In the genomic region with DNA sequence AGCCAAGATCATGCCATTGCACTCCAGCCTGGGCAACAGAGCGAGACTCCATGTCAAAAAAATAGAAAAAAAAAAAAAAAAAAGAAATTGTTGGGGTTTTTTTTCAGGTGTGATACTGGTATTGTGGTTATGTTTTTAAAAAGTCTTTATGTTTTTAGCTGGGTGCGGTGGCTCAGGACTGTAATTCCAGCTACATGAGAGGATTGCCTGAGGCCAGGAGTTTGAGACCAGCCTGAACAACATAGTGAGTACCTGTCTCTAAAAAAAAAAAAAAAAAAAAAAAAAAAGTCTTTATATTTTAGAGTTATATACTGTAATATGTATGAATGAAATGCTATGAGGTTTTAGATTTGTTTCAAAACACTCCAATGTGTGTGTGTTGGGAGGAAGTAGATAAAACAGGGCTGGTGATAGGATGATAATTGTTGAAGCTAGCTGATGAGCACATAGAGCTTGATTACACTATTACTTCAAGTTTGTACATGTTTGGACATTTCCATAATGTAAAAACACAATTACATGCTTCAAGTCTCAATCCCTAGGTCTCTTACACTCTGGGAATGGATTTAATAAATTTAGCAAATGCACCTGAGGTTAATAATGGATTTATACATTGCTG, we compare ENCODE assay signal across 10 cellular contexts. TPM values are rescaled to one million over a fixed set of nuclear protein-coding genes. Genes with fewer than 3 reads are reported as not detected.
DNase-seq lines count a peak whose midpoint lies in the region; ATAC-seq and TF ChIP-seq lines count a peak whose summit lies in the region.
"Had no signal": no experiment of that assay in that cellular context is flagged by ENCODE, and none has a peak within 500 bp of the region (broad histone marks: within the 10 kb centered on the region; RNA-seq: fewer than 3 reads in every experiment).

No MANE protein-coding gene starts in this region.

- no peaks in the 10 kb centered on the region for H3K79me2 ChIP-seq in HCT116 (ENCODE audit: insufficient read depth, low read length)

- no peaks in the 10 kb centered on the region for H3K9me3 ChIP-seq in CD4-positive, alpha-beta T cell (ENCODE audit: control insufficient read depth, low read length)
- H3K9me3 ChIP-seq in HCT116 (ENCODE audit: control insufficient read depth in 1 of 2, insufficient read depth in 1 of 2, low read depth in 1 of 2, low read length in 2 of 2), result no peaks in the 10 kb centered on the region
- H3K9me3 ChIP-seq in mucosa of descending colon, result no peaks in the 10 kb centered on the region
- H3K9me3 ChIP-seq: adrenal gland, colonic mucosa had no signal

- H3K4me3 Mint-ChIP-seq in CD4-positive, alpha-beta T cell, result peak overlapping the region; percentile 13
- H3K4me3 Mint-ChIP-seq in activated CD8-positive, alpha-beta T cell treated with anti-CD3 and anti-CD28 coated beads for 36 hours, result no peak overlapping the region

- TF ChIP-seq CTCF in CD4-positive, alpha-beta T cell (IDR thresholded peaks at IDR 0.05), result no peak
- TF ChIP-seq CTCF in HCT116 (IDR thresholded peaks at IDR 0.05 in 2 of 3, conservative IDR thresholded peaks at IDR 0.05 in 1 of 3; ENCODE audit: borderline replicate concordance in 1 of 3, insufficient read depth in 1 of 3, low read depth in 2 of 3, low read length in 2 of 3) (no peak), mucosa of descending colon (IDR thresholded peaks at IDR 0.05) (no peak)
- TF ChIP-seq CTCF in activated CD8-positive, alpha-beta T cell treated with anti-CD3 and anti-CD28 coated beads for 36 hours (IDR thresholded peaks at IDR 0.05), result no peak

- H3K9ac ChIP-seq in HCT116 (ENCODE audit: low read length), result no peak overlapping the region

- no peaks in the 10 kb centered on the region for H3K9me2 ChIP-seq in HCT116 (ENCODE audit: insufficient read depth)

- no peak for ATAC-seq in CD4-positive, alpha-beta T cell (ENCODE audit: poor library complexity)
- no peak for ATAC-seq in HCT116
- no peak for ATAC-seq in activated CD8-positive, alpha-beta T cell treated with anti-CD3 and anti-CD28 coated beads for 36 hours
- ATAC-seq in esophagus mucosa, result peak; percentile 5
- no peak for ATAC-seq in GM19463 (IDR thresholded peaks at IDR 0.05; ENCODE audit: unreplicated experiment)
- ATAC-seq in mucosa of descending colon, result no peak

- in situ Hi-C loops in KBM-7 (cut with MboI; ENCODE audit: low pct_unique_long_range_greater_than_20kb, low sequenced_read_pairs), result no loop called here

- H3K9me3 Mint-ChIP-seq in CD4-positive, alpha-beta T cell, result no peaks in the 10 kb centered on the region
- peaks cover 15% of the 10 kb centered on the region for H3K9me3 Mint-ChIP-seq in activated CD8-positive, alpha-beta T cell treated with anti-CD3 and anti-CD28 coated beads for 36 hours

- H3K27me3 ChIP-seq in CD4-positive, alpha-beta T cell (ENCODE audit: control insufficient read depth, insufficient read depth, low read length), result no peaks in the 10 kb centered on the region
- H3K27me3 ChIP-seq in HCT116 (ENCODE audit: insufficient read depth, low read length), result no peaks in the 10 kb centered on the region
- H3K27me3 ChIP-seq: adrenal gland, colonic mucosa had no signal

- BruUV-seq in HCT116 (replicated peaks; lab: Mats Ljungman, UMichigan), result no TSS peak

- H3K36me3 ChIP-seq in HCT116 (ENCODE audit: control insufficient read depth in 1 of 2, insufficient read depth in 2 of 2, low read length in 2 of 2), result no peaks in the 10 kb centered on the region
- H3K36me3 ChIP-seq in mucosa of descending colon (ENCODE audit: low read depth), result no peaks in the 10 kb centered on the region
- H3K36me3 ChIP-seq: adrenal gland, colonic mucosa had no signal

- no peaks in the 10 kb centered on the region for H4K20me1 ChIP-seq in HCT116 (ENCODE audit: insufficient read depth)

- intact Hi-C loops in CD4-positive, alpha-beta T cell (cut with DNase I, micrococcal nuclease), result loop anchor here in 1 of 2 experiments (2.0 kb wide), 1 partner anchor 13 kb away; no protein-coding TSS in a partner anchor
- intact Hi-C loops in HCT116 (cut with micrococcal nuclease), result loop anchor here (10.0 kb wide), 1 partner anchor 129 kb away; a partner anchor contains a TSS
- intact Hi-C loops in activated CD8-positive, alpha-beta T cell treated with anti-CD3 and anti-CD28 coated beads for 36 hours (cut with micrococcal nuclease), result loop anchor here (5.0 kb wide), 2 partner anchors 77 to 132 kb away; no protein-coding TSS in a partner anchor
- intact Hi-C loops in mucosa of descending colon (cut with DNase I, micrococcal nuclease), result loop anchor here in 1 of 2 donors (10.0 kb wide), 1 partner anchor 249 kb away; no protein-coding TSS in a partner anchor

- H2AFZ ChIP-seq in HCT116 (ENCODE audit: low read depth, low read length, poor library complexity, severe bottlenecking), result peak overlapping the region; percentile 55

- H3K27ac ChIP-seq in CD4-positive, alpha-beta T cell (ENCODE audit: low read depth, low read length), result no peak overlapping the region
- H3K27ac ChIP-seq in HCT116 (ENCODE audit: low read depth, low read length), result peak overlapping the region; percentile 86; the same call in 1 of the 2 replicates
- H3K27ac ChIP-seq: adrenal gland, colonic mucosa had no signal

- H3K4me1 ChIP-seq in HCT116 (ENCODE audit: control insufficient read depth in 1 of 2, insufficient read depth in 2 of 2, low read length in 2 of 2) (peaks cover 32 to 43% of the 10 kb centered on the region in 2 experiments), mucosa of descending colon (ENCODE audit: low read depth) (peaks cover 17% of the 10 kb centered on the region)

- POLR2A ChIA-PET in CD4-positive, alpha-beta T cell (lab: Charles Lee), result interaction anchor here (0.7 to 8.6 kb wide), 5 partner anchors 11 to 78 kb away, joined by 3 to 519 read pairs (median 3); no protein-coding TSS in a partner anchor
- POLR2A ChIA-PET in HCT116 (lab: Charles Lee), result no interaction called here
- POLR2A ChIA-PET in activated CD8-positive, alpha-beta T cell treated with anti-CD3 and anti-CD28 coated beads for 36 hours (lab: Charles Lee), result interaction anchor here (7.9 kb wide), 1 partner anchor 10 kb away, joined by 160 read pairs; no protein-coding TSS in a partner anchor

- CTCF ChIA-PET in CD4-positive, alpha-beta T cell (lab: Charles Lee), result interaction anchor here (0.7 to 6.0 kb wide), 4 partner anchors 9 to 402 kb away, joined by 3 to 114 read pairs (median 4); no protein-coding TSS in a partner anchor
- CTCF ChIA-PET in HCT116 (lab: Charles Lee), result interaction anchor here (2.7 kb wide), 1 partner anchor 22 kb away, joined by 15 read pairs; no protein-coding TSS in a partner anchor
- CTCF ChIA-PET in activated CD8-positive, alpha-beta T cell treated with anti-CD3 and anti-CD28 coated beads for 36 hours (lab: Charles Lee), result interaction anchor here (1.0 to 2.5 kb wide), 2 partner anchors 11 to 22 kb away, joined by 3 to 9 read pairs; no protein-coding TSS in a partner anchor

- H3K4me2 ChIP-seq in HCT116 (ENCODE audit: low read length), result peak overlapping the region; percentile 86; the same call in 1 of the 2 replicates

- peak overlapping the region; percentile 93 for H3K27ac Mint-ChIP-seq in CD4-positive, alpha-beta T cell
- H3K27ac Mint-ChIP-seq in activated CD8-positive, alpha-beta T cell treated with anti-CD3 and anti-CD28 coated beads for 36 hours, result peak overlapping the region; percentile 100

- H3K27me3 Mint-ChIP-seq in CD4-positive, alpha-beta T cell, result no peaks in the 10 kb centered on the region
- H3K27me3 Mint-ChIP-seq in activated CD8-positive, alpha-beta T cell treated with anti-CD3 and anti-CD28 coated beads for 36 hours, result peaks cover 3% of the 10 kb centered on the region

- RAD21 ChIA-PET in HCT116 (lab: Charles Lee; ENCODE audit: low non-redundant PET in 1 of 2, low total read pairs in 2 of 2, uncharacterized antibody in 2 of 2, unreplicated experiment in 2 of 2), result interaction anchor here in 1 of 2 experiments (0.9 kb wide), 1 partner anchor 21 kb away, joined by 3 read pairs; no protein-coding TSS in a partner anchor

- H3K4me1 Mint-ChIP-seq in CD4-positive, alpha-beta T cell (ENCODE audit: low read depth), result peaks cover 71% of the 10 kb centered on the region
- H3K4me1 Mint-ChIP-seq in activated CD8-positive, alpha-beta T cell treated with anti-CD3 and anti-CD28 coated beads for 36 hours (ENCODE audit: low read depth), result peaks cover 73% of the 10 kb centered on the region

- peaks cover 49% of the 10 kb centered on the region for H3K36me3 Mint-ChIP-seq in CD4-positive, alpha-beta T cell (ENCODE audit: low read depth)
- H3K36me3 Mint-ChIP-seq in activated CD8-positive, alpha-beta T cell treated with anti-CD3 and anti-CD28 coated beads for 36 hours (ENCODE audit: low read depth), result peaks cover 49% of the 10 kb centered on the region

- no peak for TF ChIP-seq POLR2A in HCT116 (IDR thresholded peaks at IDR 0.05; ENCODE audit: borderline replicate concordance, extremely low read depth, insufficient read depth, insufficient read length)

- no peak overlapping the region for H3K4me3 ChIP-seq in HCT116 (replicated peaks in 1 of 2; ENCODE audit: low read depth in 1 of 2, low read length in 2 of 2)
- no peak overlapping the region for H3K4me3 ChIP-seq in mucosa of descending colon
- H3K4me3 ChIP-seq: adrenal gland, colonic mucosa had no signal

- no peak for DNase-seq in CD4-positive, alpha-beta T cell
- DNase-seq in HCT116 (ENCODE audit: low read depth, low spot score) (no peak), KBM-7 (no peak), mucosa of descending colon (no peak)
- no peak for DNase-seq in activated CD8-positive, alpha-beta T cell treated with anti-CD3 and anti-CD28 coated beads for 36 hours
- DNase-seq: adrenal gland, colonic mucosa, NCI-H2171 had no signal

- TF ChIP-seq RAD21 in HCT116 (IDR thresholded peaks at IDR 0.05; ENCODE audit: low read depth), result no peak

TF ChIP-seq in HCT116, 20 proteins besides CTCF, POLR2A, EP300 and RAD21:
- no peak for TF ChIP-seq FOSL1 (IDR thresholded peaks at IDR 0.05; ENCODE audit: low read depth)

RNA-seq across cellular contexts. Expression of a gene that starts 30.2 kb away (rescaled TPM):
- 100 to 1,000 TPM; 143 to 149 TPM for total RNA-seq in CD4-positive, alpha-beta T cell
- 238 TPM for total RNA-seq in HCT116 (2021; ENCODE audit: unreplicated experiment)
- polyA plus RNA-seq in HCT116 (2012), result 214 and 306 TPM in 2 replicates
- total RNA-seq in activated CD8-positive, alpha-beta T cell treated with anti-CD3 and anti-CD28 coated beads for 36 hours, result 100 to 1,000 TPM; 234 to 241 TPM
- 236 TPM for total RNA-seq in esophagus mucosa
- 100 to 1,000 TPM; 223 to 297 (median 282) TPM for total RNA-seq in mucosa of descending colon
